In genomic region chr1:165833358-165833757, GRCh38 we compare ENCODE assay signal across 1 cellular context.
TF ChIP-seq lines count a peak whose summit lies in the region.

No MANE protein-coding gene starts in this region.

TF ChIP-seq in GM23338, 12 proteins besides CTCF, POLR2A, EP300 and RAD21 (continued from another document):
- TF ChIP-seq EZH2 (IDR thresholded peaks at IDR 0.05; ENCODE audit: low read depth, unreplicated experiment): no peak
- TF ChIP-seq, protein P1, sequence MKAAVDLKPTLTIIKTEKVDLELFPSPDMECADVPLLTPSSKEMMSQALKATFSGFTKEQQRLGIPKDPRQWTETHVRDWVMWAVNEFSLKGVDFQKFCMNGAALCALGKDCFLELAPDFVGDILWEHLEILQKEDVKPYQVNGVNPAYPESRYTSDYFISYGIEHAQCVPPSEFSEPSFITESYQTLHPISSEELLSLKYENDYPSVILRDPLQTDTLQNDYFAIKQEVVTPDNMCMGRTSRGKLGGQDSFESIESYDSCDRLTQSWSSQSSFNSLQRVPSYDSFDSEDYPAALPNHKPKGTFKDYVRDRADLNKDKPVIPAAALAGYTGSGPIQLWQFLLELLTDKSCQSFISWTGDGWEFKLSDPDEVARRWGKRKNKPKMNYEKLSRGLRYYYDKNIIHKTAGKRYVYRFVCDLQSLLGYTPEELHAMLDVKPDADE (IDR thresholded peaks at IDR 0.05): no peak
- TF ChIP-seq ZNF331 (CRISPR knock-in tag; IDR thresholded peaks at IDR 0.05; ENCODE audit: low read depth): no peak
- TF ChIP-seq, protein P2, sequence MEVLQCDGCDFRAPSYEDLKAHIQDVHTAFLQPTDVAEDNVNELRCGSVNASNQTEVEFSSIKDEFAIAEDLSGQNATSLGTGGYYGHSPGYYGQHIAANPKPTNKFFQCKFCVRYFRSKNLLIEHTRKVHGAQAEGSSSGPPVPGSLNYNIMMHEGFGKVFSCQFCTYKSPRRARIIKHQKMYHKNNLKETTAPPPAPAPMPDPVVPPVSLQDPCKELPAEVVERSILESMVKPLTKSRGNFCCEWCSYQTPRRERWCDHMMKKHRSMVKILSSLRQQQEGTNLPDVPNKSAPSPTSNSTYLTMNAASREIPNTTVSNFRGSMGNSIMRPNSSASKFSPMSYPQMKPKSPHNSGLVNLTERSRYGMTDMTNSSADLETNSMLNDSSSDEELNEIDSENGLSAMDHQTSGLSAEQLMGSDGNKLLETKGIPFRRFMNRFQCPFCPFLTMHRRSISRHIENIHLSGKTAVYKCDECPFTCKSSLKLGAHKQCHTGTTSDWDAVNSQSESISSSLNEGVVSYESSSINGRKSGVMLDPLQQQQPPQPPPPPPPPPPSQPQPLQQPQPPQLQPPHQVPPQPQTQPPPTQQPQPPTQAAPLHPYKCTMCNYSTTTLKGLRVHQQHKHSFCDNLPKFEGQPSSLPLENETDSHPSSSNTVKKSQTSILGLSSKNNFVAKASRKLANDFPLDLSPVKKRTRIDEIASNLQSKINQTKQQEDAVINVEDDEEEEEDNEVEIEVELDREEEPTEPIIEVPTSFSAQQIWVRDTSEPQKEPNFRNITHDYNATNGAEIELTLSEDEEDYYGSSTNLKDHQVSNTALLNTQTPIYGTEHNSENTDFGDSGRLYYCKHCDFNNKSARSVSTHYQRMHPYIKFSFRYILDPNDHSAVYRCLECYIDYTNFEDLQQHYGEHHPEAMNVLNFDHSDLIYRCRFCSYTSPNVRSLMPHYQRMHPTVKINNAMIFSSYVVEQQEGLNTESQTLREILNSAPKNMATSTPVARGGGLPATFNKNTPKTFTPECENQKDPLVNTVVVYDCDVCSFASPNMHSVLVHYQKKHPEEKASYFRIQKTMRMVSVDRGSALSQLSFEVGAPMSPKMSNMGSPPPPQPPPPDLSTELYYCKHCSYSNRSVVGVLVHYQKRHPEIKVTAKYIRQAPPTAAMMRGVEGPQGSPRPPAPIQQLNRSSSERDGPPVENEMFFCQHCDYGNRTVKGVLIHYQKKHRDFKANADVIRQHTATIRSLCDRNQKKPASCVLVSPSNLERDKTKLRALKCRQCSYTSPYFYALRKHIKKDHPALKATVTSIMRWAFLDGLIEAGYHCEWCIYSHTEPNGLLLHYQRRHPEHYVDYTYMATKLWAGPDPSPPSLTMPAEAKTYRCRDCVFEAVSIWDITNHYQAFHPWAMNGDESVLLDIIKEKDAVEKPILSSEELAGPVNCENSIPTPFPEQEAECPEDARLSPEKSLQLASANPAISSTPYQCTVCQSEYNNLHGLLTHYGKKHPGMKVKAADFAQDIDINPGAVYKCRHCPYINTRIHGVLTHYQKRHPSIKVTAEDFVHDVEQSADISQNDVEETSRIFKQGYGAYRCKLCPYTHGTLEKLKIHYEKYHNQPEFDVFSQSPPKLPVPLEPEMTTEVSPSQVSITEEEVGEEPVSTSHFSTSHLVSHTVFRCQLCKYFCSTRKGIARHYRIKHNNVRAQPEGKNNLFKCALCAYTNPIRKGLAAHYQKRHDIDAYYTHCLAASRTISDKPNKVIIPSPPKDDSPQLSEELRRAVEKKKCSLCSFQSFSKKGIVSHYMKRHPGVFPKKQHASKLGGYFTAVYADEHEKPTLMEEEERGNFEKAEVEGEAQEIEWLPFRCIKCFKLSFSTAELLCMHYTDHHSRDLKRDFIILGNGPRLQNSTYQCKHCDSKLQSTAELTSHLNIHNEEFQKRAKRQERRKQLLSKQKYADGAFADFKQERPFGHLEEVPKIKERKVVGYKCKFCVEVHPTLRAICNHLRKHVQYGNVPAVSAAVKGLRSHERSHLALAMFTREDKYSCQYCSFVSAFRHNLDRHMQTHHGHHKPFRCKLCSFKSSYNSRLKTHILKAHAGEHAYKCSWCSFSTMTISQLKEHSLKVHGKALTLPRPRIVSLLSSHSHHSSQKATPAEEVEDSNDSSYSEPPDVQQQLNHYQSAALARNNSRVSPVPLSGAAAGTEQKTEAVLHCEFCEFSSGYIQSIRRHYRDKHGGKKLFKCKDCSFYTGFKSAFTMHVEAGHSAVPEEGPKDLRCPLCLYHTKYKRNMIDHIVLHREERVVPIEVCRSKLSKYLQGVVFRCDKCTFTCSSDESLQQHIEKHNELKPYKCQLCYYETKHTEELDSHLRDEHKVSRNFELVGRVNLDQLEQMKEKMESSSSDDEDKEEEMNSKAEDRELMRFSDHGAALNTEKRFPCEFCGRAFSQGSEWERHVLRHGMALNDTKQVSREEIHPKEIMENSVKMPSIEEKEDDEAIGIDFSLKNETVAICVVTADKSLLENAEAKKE (CRISPR knock-in tag; IDR thresholded peaks at IDR 0.05): no peak
- TF ChIP-seq REST (IDR thresholded peaks at IDR 0.05; ENCODE audit: unreplicated experiment): no peak
- TF ChIP-seq STAT1 (IDR thresholded peaks at IDR 0.05; ENCODE audit: unreplicated experiment): no peak
- TF ChIP-seq NANOG (IDR thresholded peaks at IDR 0.05; ENCODE audit: borderline replicate concordance): no peak
- no peak for TF ChIP-seq CREB1 (CRISPR knock-in tag; IDR thresholded peaks at IDR 0.05; ENCODE audit: low read depth)
TF ChIP-seq in GM23338: peak in this region for 0.
